ENCODE assay signal across 1 cellular context in genomic region chr22:36387914-36388864, GRCh38.
TF ChIP-seq lines count a peak whose summit lies in the region.

MYH9 (minus strand) TSS chr22:36387967; CDS start chr22:36349236, 38,731 bp downstream.

TF ChIP-seq in HepG2, 621 proteins besides CTCF, POLR2A, EP300 and RAD21 (continued from another document and continues in another):
- TF ChIP-seq TFE3 (CRISPR knock-in tag; IDR thresholded peaks at IDR 0.05): peak; percentile 41
- peak; percentile 94 for TF ChIP-seq TAF1 (CRISPR knock-in tag; IDR thresholded peaks at IDR 0.05)
- 0 out of 2 replicates have a peak, but pooled peaks have one; percentile 15 for TF ChIP-seq SKIL (CRISPR knock-in tag; IDR thresholded peaks at IDR 0.05; ENCODE audit: borderline replicate concordance)
- TF ChIP-seq ZNF607 (CRISPR knock-in tag; IDR thresholded peaks at IDR 0.05; ENCODE audit: borderline replicate concordance): 0 out of 2 replicates have a peak, but pooled peaks have one; percentile 17
- no peak for TF ChIP-seq NR2F6 (IDR thresholded peaks at IDR 0.05)
- TF ChIP-seq NR2F6 (CRISPR knock-in tag; IDR thresholded peaks at IDR 0.05): peak; percentile 10; the same call in 1 of the 2 replicates
- TF ChIP-seq CCDC6 (CRISPR knock-in tag; IDR thresholded peaks at IDR 0.05): peak; percentile 33; the same call in 1 of the 2 replicates
- TF ChIP-seq ZSCAN9 (CRISPR knock-in tag; IDR thresholded peaks at IDR 0.05; ENCODE audit: borderline replicate concordance): peak; percentile 58; the same call in 1 of the 2 replicates
- TF ChIP-seq ZMYM3 (CRISPR knock-in tag; IDR thresholded peaks at IDR 0.05): 0 out of 2 replicates have a peak, but pooled peaks have one; percentile 35
- TF ChIP-seq NFYC (CRISPR knock-in tag; IDR thresholded peaks at IDR 0.05): peak; percentile 97
- TF ChIP-seq, protein P1, sequence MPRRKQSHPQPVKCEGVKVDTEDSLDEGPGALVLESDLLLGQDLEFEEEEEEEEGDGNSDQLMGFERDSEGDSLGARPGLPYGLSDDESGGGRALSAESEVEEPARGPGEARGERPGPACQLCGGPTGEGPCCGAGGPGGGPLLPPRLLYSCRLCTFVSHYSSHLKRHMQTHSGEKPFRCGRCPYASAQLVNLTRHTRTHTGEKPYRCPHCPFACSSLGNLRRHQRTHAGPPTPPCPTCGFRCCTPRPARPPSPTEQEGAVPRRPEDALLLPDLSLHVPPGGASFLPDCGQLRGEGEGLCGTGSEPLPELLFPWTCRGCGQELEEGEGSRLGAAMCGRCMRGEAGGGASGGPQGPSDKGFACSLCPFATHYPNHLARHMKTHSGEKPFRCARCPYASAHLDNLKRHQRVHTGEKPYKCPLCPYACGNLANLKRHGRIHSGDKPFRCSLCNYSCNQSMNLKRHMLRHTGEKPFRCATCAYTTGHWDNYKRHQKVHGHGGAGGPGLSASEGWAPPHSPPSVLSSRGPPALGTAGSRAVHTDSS (CRISPR knock-in tag; conservative IDR thresholded peaks at IDR 0.05): no peak
- TF ChIP-seq ZBTB7B (CRISPR knock-in tag; IDR thresholded peaks at IDR 0.05): peak; percentile 69; the same call in 1 of the 2 replicates
- TF ChIP-seq, protein P2, sequence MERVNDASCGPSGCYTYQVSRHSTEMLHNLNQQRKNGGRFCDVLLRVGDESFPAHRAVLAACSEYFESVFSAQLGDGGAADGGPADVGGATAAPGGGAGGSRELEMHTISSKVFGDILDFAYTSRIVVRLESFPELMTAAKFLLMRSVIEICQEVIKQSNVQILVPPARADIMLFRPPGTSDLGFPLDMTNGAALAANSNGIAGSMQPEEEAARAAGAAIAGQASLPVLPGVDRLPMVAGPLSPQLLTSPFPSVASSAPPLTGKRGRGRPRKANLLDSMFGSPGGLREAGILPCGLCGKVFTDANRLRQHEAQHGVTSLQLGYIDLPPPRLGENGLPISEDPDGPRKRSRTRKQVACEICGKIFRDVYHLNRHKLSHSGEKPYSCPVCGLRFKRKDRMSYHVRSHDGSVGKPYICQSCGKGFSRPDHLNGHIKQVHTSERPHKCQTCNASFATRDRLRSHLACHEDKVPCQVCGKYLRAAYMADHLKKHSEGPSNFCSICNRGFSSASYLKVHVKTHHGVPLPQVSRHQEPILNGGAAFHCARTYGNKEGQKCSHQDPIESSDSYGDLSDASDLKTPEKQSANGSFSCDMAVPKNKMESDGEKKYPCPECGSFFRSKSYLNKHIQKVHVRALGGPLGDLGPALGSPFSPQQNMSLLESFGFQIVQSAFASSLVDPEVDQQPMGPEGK (CRISPR knock-in tag; IDR thresholded peaks at IDR 0.05): peak; percentile 49
- peak; percentile 39; the same call in 1 of the 2 replicates for TF ChIP-seq SP5 (CRISPR knock-in tag; IDR thresholded peaks at IDR 0.05; ENCODE audit: borderline replicate concordance, low read depth)
- TF ChIP-seq ESRRA (CRISPR knock-in tag; IDR thresholded peaks at IDR 0.05; ENCODE audit: low read depth): 0 out of 2 replicates have a peak, but pooled peaks have one; percentile 5
- peak; percentile 41 for TF ChIP-seq KMT2A (CRISPR knock-in tag; IDR thresholded peaks at IDR 0.05)
- TF ChIP-seq ZBTB44 (CRISPR knock-in tag; IDR thresholded peaks at IDR 0.05): no peak
- TF ChIP-seq HMG20A (CRISPR knock-in tag; IDR thresholded peaks at IDR 0.05; ENCODE audit: borderline replicate concordance): no peak
- peak; percentile 63 for TF ChIP-seq CHD2 (IDR thresholded peaks at IDR 0.05; ENCODE audit: low read depth, low read length)
- TF ChIP-seq KLF15 (CRISPR knock-in tag; IDR thresholded peaks at IDR 0.05; ENCODE audit: borderline replicate concordance): peak; percentile 58; the same call in 1 of the 2 replicates
- 0 out of 2 replicates have a peak, but pooled peaks have one; percentile 14 for TF ChIP-seq ZNF7 (CRISPR knock-in tag; IDR thresholded peaks at IDR 0.05)
- TF ChIP-seq TBL1XR1 (IDR thresholded peaks at IDR 0.05; ENCODE audit: borderline replicate concordance, low read length, partially characterized antibody): peak; percentile 17
- 0 out of 2 replicates have a peak, but pooled peaks have one; percentile 33 for TF ChIP-seq HOXA3 (CRISPR knock-in tag; IDR thresholded peaks at IDR 0.05)
- TF ChIP-seq SKI (IDR thresholded peaks at IDR 0.05; ENCODE audit: partially characterized antibody): peak; percentile 41
- TF ChIP-seq ZFP41 (CRISPR knock-in tag; IDR thresholded peaks at IDR 0.05; ENCODE audit: borderline replicate concordance): no peak
- peak; percentile 92 for TF ChIP-seq DRAP1 (CRISPR knock-in tag; IDR thresholded peaks at IDR 0.05)
- TF ChIP-seq ZNF12 (CRISPR knock-in tag; IDR thresholded peaks at IDR 0.05): no peak
- TF ChIP-seq ZBTB42 (CRISPR knock-in tag; IDR thresholded peaks at IDR 0.05): no peak
- 0 out of 2 replicates have a peak, but pooled peaks have one; percentile 4 for TF ChIP-seq ARNTL (CRISPR knock-in tag; IDR thresholded peaks at IDR 0.05)
- TF ChIP-seq CREB1 (IDR thresholded peaks at IDR 0.05): peak; percentile 64; the same call in 1 of the 2 replicates
- TF ChIP-seq CREB1 (CRISPR knock-in tag; IDR thresholded peaks at IDR 0.05): no peak
- peak; percentile 77; the same call in 1 of the 2 replicates for TF ChIP-seq ZIK1 (CRISPR knock-in tag; IDR thresholded peaks at IDR 0.05; ENCODE audit: borderline replicate concordance, low read depth)
- peak; percentile 67; the same call in 1 of the 2 replicates for TF ChIP-seq SIN3A (IDR thresholded peaks at IDR 0.05; ENCODE audit: borderline replicate concordance, low read depth, low read length)
- TF ChIP-seq TMF1 (CRISPR knock-in tag; IDR thresholded peaks at IDR 0.05; ENCODE audit: low read depth): no peak
- peak; percentile 43; the same call in 1 of the 2 replicates for TF ChIP-seq CREM (IDR thresholded peaks at IDR 0.05)
- TF ChIP-seq CREM (CRISPR knock-in tag; IDR thresholded peaks at IDR 0.05): no peak
- TF ChIP-seq ZFP82 (CRISPR knock-in tag; IDR thresholded peaks at IDR 0.05; ENCODE audit: borderline replicate concordance): no peak
- no peak for TF ChIP-seq NFRKB (IDR thresholded peaks at IDR 0.05)
- no peak for TF ChIP-seq HMG20B (CRISPR knock-in tag; conservative IDR thresholded peaks at IDR 0.05)
- peak; percentile 90; the same call in 1 of the 2 replicates for TF ChIP-seq PBX3 (CRISPR knock-in tag; IDR thresholded peaks at IDR 0.05; ENCODE audit: borderline replicate concordance)
- TF ChIP-seq SMYD3 (CRISPR knock-in tag; IDR thresholded peaks at IDR 0.05): no peak
- peak; percentile 56 for TF ChIP-seq SALL1 (CRISPR knock-in tag; IDR thresholded peaks at IDR 0.05)
- TF ChIP-seq BCL3 (CRISPR knock-in tag; IDR thresholded peaks at IDR 0.05): no peak
- no peak for TF ChIP-seq HMGA1 (CRISPR knock-in tag; conservative IDR thresholded peaks at IDR 0.05)
- TF ChIP-seq ZNF280B (CRISPR knock-in tag; IDR thresholded peaks at IDR 0.05; ENCODE audit: borderline replicate concordance): peak; percentile 69; the same call in 1 of the 2 replicates
- no peak for TF ChIP-seq FUBP1 (CRISPR knock-in tag; IDR thresholded peaks at IDR 0.05; ENCODE audit: borderline replicate concordance)
